8 cellular contexts compared by ENCODE assay signal in the genomic region with DNA sequence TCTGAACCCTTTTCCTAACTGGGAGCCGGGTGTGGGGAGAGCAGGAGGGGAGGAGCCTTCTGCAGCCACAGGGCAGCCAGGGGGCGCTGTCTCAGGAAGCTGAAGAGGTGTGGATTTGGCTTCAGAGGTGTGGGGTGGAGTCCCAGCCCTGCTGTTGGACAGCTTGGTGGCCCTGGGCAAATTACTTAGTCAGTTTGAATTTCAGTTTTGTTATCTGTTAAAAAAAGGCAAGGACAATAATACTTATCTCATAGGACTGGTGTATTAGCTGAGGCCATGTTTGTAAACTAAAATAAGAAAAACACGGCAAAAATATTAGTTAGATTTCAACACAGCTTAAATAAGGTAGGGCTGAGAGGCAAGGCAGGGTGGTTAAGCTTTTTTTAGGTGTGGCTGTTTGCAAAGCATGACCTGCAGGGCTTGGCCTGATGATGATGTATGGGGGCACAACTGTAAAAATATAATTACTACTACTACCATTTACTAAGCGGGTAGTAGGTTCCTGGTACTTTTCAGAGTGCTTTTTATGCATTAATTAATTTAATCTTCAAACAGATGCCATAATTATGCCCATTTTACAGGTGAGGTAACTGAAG.
DNase-seq lines count a peak whose midpoint lies in the region; ATAC-seq, FAIRE-seq and TF ChIP-seq lines count a peak whose summit lies in the region.

No MANE protein-coding gene starts in this region.

- POLR2A ChIA-PET in H1 (lab: Charles Lee; ENCODE audit: partially characterized antibody): interaction anchor here (0.8 kb wide), 3 partner anchors 13 to 104 kb away, joined by 3 to 4 read pairs (median 3); no protein-coding TSS in a partner anchor

- no peak overlapping the region for H3K9ac ChIP-seq in H1 (replicated peaks in 1 of 4; ENCODE audit: extremely low read depth in 1 of 4, low read depth in 3 of 4, low read length in 3 of 4)

- H3K4me1 ChIP-seq in H1 (replicated peaks in 1 of 4; ENCODE audit: control insufficient read depth in 3 of 4, insufficient read depth in 4 of 4, low read length in 3 of 4): peaks cover 11 to 20% (median 15%) of the 10 kb centered on the region in 4 experiments

- H3K79me1 ChIP-seq in H1 (ENCODE audit: low read depth, low read length): no peaks in the 10 kb centered on the region

- no peak overlapping the region for H3K56ac ChIP-seq in H1 (replicated peaks; ENCODE audit: insufficient read length, low read depth, low read length)

- H3K23me2 ChIP-seq in H1 (ENCODE audit: low read depth, low read length): no peaks in the 10 kb centered on the region

- no peak for TF ChIP-seq POLR2A in H1 (IDR thresholded peaks at IDR 0.05; ENCODE audit: control extremely low read depth in 1 of 2, low read depth in 2 of 2, low read length in 2 of 2)

- DNase-seq in AG20443 (ENCODE audit: low spot score): peak; percentile 92
- DNase-seq in NCI-H345 treated with DMSO at 0.1 percent for 48 hours (lab: John Stamatoyannopoulos, UW; ENCODE audit: unreplicated experiment): peak; percentile 68
- peak; percentile 71 to 77 for DNase-seq in activated CD4-positive, alpha-beta T cell treated with anti-CD3 and anti-CD28 coated beads, Interleukin-2, amount 50 U/mL, for 48 hours
- peak; percentile 54 to 92 for DNase-seq in H1 (ENCODE audit: low read depth in 1 of 2, low spot score in 2 of 2)
- peak; percentile 38 for DNase-seq in medulla oblongata (ENCODE audit: extremely low spot score)
- DNase-seq in stimulated activated CD8-positive, alpha-beta memory T cell treated with anti-CD3 and anti-CD28 coated beads, Interleukin-7, amount 100 ng/mL, for 48 hours (ENCODE audit: extremely low read depth in 1 of 2, low read depth in 1 of 2): peak; percentile 7 to 37

- no peak overlapping the region for H2AFZ ChIP-seq in H1 (ENCODE audit: low read length)

- no peaks in the 10 kb centered on the region for H3K9me3 ChIP-seq in H1 (ENCODE audit: insufficient read depth in 2 of 2, low read depth in 1 of 2, low read length in 1 of 2)

- H3K23ac ChIP-seq in H1 (ENCODE audit: insufficient read length): no peak overlapping the region

- no peaks in the 10 kb centered on the region for H3K36me3 ChIP-seq in H1 (ENCODE audit: control insufficient read depth in 2 of 4, insufficient read depth in 4 of 4, low read length in 3 of 4)

- no peak overlapping the region for H2AK5ac ChIP-seq in H1 (ENCODE audit: low read depth, low read length)

- no peak overlapping the region; the same call in 1 of the 2 replicates for H2BK12ac ChIP-seq in H1 (ENCODE audit: low read depth, low read length)

- H4K8ac ChIP-seq in H1 (ENCODE audit: extremely low read depth, insufficient read depth, low read length): no peak overlapping the region

- H4K91ac ChIP-seq in H1 (replicated peaks; ENCODE audit: insufficient read length, low read length): no peak overlapping the region

- peaks cover 0 to 10% (median 4%) of the 10 kb centered on the region in 4 experiments; a peak in 2 of 7 replicates for H3K27me3 ChIP-seq in H1 (replicated peaks in 1 of 4; ENCODE audit: control insufficient read depth in 3 of 4, extremely low read depth in 1 of 4, insufficient read depth in 3 of 4, low read length in 3 of 4)

- ATAC-seq in GM18867 (IDR thresholded peaks at IDR 0.05; ENCODE audit: unreplicated experiment) (peak; percentile 95), HG03108 (IDR thresholded peaks at IDR 0.05; ENCODE audit: unreplicated experiment) (peak; percentile 71)

- peak overlapping the region; percentile 25 to 62; a peak in 3 of 4 replicates for H3K4me2 ChIP-seq in H1 (ENCODE audit: insufficient read depth in 1 of 2, low read depth in 2 of 2, low read length in 2 of 2)

- H3K18ac ChIP-seq in H1 (ENCODE audit: extremely low read depth, low read length): no peak overlapping the region

- no peak overlapping the region for H2BK5ac ChIP-seq in H1 (ENCODE audit: low read depth, low read length)

- no peaks in the 10 kb centered on the region for H4K20me1 ChIP-seq in H1 (replicated peaks in 1 of 2; ENCODE audit: control insufficient read depth in 1 of 2, insufficient read depth in 2 of 2, low read length in 2 of 2)

- peak; percentile 85 to 90 (median 90) for TF ChIP-seq CTCF in H1 (IDR thresholded peaks at IDR 0.05; ENCODE audit: control extremely low read depth in 1 of 3, insufficient read depth in 1 of 3, low read depth in 1 of 3, low read length in 3 of 3)

- no peaks in the 10 kb centered on the region for H3K79me2 ChIP-seq in H1 (ENCODE audit: control insufficient read depth in 1 of 2, insufficient read depth in 2 of 2, low read length in 2 of 2)

- no peak overlapping the region for H3K4ac ChIP-seq in H1 (replicated peaks; ENCODE audit: insufficient read length, low read depth, low read length)

- H3K4me3 ChIP-seq in H1 (ENCODE audit: extremely low read depth in 1 of 4, insufficient read depth in 2 of 4, low read depth in 3 of 4, low read length in 4 of 4): peak overlapping the region in 1 of 4 experiments; percentile 45; a peak in 3 of 8 replicates

- H2BK20ac ChIP-seq in H1 (ENCODE audit: low read length): no peak overlapping the region

- no peak overlapping the region for H4K5ac ChIP-seq in H1 (ENCODE audit: insufficient read length, low read depth, low read length)

- peak; percentile 63 to 69 for TF ChIP-seq RAD21 in H1 (IDR thresholded peaks at IDR 0.05 in 1 of 2, conservative IDR thresholded peaks at IDR 0.05 in 1 of 2; ENCODE audit: low read depth in 2 of 2, low read length in 2 of 2)

- H2BK120ac ChIP-seq in H1 (replicated peaks; ENCODE audit: low read depth, low read length): no peak overlapping the region

- H3K14ac ChIP-seq in H1 (ENCODE audit: insufficient read length): no peak overlapping the region

- no peak overlapping the region for H2BK15ac ChIP-seq in H1 (ENCODE audit: low read length)

- 44% methylated on average over 4 of the region's 4 CpGs; no CpG with 5 or more reads in 1 of the 2 experiments for WGBS in H1 (ENCODE audit: extremely low coverage in 1 of 2, insufficient coverage in 1 of 2, insufficient read length in 1 of 2, insufficient replicate concordance in 2 of 2, low coverage in 1 of 2, low lambda C conversion rate in 2 of 2, missing lambda C conversion rate in 1 of 2), 2 experiments

- H3K27ac ChIP-seq in H1 (ENCODE audit: low read depth, low read length): no peak overlapping the region

- CTCF ChIA-PET in H1 (lab: Charles Lee; ENCODE audit: partially characterized antibody): interaction anchor here (0.7 to 6.8 kb wide), 46 partner anchors 11 to 159 kb away, joined by 3 to 82 read pairs (median 8); a partner anchor contains a TSS

- FAIRE-seq in H1 (lab: Jason Lieb, UNC): no peak

- no peak for TF ChIP-seq EP300 in H1 (IDR thresholded peaks at IDR 0.05; ENCODE audit: borderline replicate concordance in 1 of 2, low read depth in 2 of 2, low read length in 2 of 2)

TF ChIP-seq in H1, 55 proteins besides CTCF, POLR2A, EP300 and RAD21:
- TF ChIP-seq YY1 (IDR thresholded peaks at IDR 0.05; ENCODE audit: low read depth, low read length) (0 out of 2 replicates have a peak, but pooled peaks have one; percentile 10), HDAC6 (IDR thresholded peaks at IDR 0.05; ENCODE audit: low read depth, low read length) (no peak), HDAC2 (IDR thresholded peaks at IDR 0.05; ENCODE audit: borderline replicate concordance in 1 of 2, low read depth in 2 of 2, low read length in 2 of 2) (0 out of 4 replicates have a peak, but pooled peaks of 1 of the 2 experiments have one; percentile 57)
TF ChIP-seq in H1: peak in this region for 2.

Comparison
In these comparisons a context has a peak if more than half of its experiments do, and no peak if none do; other contexts are left out.
1. DNase-seq: peak in every context shown above with its lines; median percentile 92 in AG20443; 74 in activated CD4-positive, alpha-beta T cell treated with anti-CD3 and anti-CD28 coated beads, Interleukin-2, amount 50 U/mL, for 48 hours; 73 in H1; 68 in NCI-H345 treated with DMSO at 0.1 percent for 48 hours; 38 in medulla oblongata; 22 in stimulated activated CD8-positive, alpha-beta memory T cell treated with anti-CD3 and anti-CD28 coated beads, Interleukin-7, amount 100 ng/mL, for 48 hours.